17 cellular contexts compared by ENCODE assay signal in genomic region chr5:111973946-111974345, GRCh38.
"Had no signal": no experiment of that assay in that cellular context is flagged by ENCODE, and none has a peak within 500 bp of the region (broad histone marks: within the 10 kb centered on the region; RNA-seq: fewer than 3 reads in every experiment).

No MANE protein-coding gene starts in this region.

- H3K4me3 ChIP-seq: breast epithelium, lung, spleen, testis, uterus had no signal

- DNase-seq: activated CD4-positive, alpha-beta memory T cell treated with anti-CD3 and anti-CD28 coated beads for 36 hours; activated CD4-positive, alpha-beta T cell treated with anti-CD3 and anti-CD28 coated beads for 48 hours; activated effector memory CD4-positive, alpha-beta T cell treated with Interleukin-2 at 50 U/mL for 16 hours; activated naive CD4-positive, alpha-beta T cell treated with anti-CD3 and anti-CD28 coated beads for 36 hours; activated naive CD8-positive, alpha-beta T cell treated with anti-CD3 and anti-CD28 coated beads, Interleukin-2, amount 10 ng/mL, durations not matched to agents 7 days and 5 days; activated T-cell treated with anti-CD3 and anti-CD28 coated beads, Interleukin-2, amount 50 U/mL, for 48 hours; amygdala; foreskin fibroblast; naive thymus-derived CD8-positive, alpha-beta T cell; spleen; stimulated activated CD4-positive, alpha-beta T cell treated with anti-CD3 and anti-CD28 coated beads, Interleukin-4, amount 100 ng/mL, for 1 hour; stimulated activated naive CD4-positive, alpha-beta T cell; testis; trophoblast cell; uterus had no signal
